In the genomic region with DNA sequence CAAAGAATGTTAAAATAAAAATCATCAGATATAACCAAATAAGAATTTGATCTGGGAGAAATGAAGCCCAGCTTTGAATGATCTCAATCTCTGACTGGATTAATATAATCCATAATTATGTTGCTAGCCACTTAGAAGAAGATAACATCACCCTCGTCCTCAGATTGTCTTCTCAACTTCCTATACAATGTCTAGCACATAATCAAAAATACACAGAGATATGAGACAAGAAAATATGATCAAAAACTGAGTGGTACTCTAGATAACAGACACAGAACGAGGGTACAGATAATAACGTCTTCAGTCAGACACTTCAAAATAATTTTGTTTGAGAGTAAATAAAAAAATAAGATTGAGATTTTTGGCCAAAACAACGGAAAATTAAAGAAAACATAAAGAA, we compare ENCODE assay signal across 9 cellular contexts. TPM values are rescaled to one million over a fixed set of nuclear protein-coding genes. Genes with fewer than 3 reads are reported as not detected.
"Had no signal": no experiment of that assay in that cellular context is flagged by ENCODE, and none has a peak within 500 bp of the region (broad histone marks: within the 10 kb centered on the region; RNA-seq: fewer than 3 reads in every experiment).

No MANE protein-coding gene starts in this region.

- H3K4me2 ChIP-seq: KMS-11 had no signal

- H3K27ac ChIP-seq: HL-60, KMS-11 had no signal

- ATAC-seq: HepG2, K562 had no signal

- H3K9ac ChIP-seq: KMS-11 had no signal

- H3K4me3 ChIP-seq: K562 had no signal

- DNase-seq: IMR-90, KBM-7, KG1 had no signal

RNA-seq across cellular contexts. Expression of a gene that starts 47.1 kb away (rescaled TPM):
- total RNA-seq: HepG2, HT-29, HT1080 had no signal
- polyA plus RNA-seq: HepG2 had no signal

RNA-seq across cellular contexts. Expression of a gene that starts 49.8 kb away (rescaled TPM):
- total RNA-seq: HT-29 had no signal
